ENCODE assay signal across 2 cellular contexts in genomic region chr20:53718622-53719021, GRCh38.
TF ChIP-seq lines count a peak whose summit lies in the region.

No MANE protein-coding gene starts in this region.

TF ChIP-seq in HepG2, 621 proteins besides CTCF, POLR2A, EP300 and RAD21:
- TF ChIP-seq ZBED4 (CRISPR knock-in tag; IDR thresholded peaks at IDR 0.05; ENCODE audit: borderline replicate concordance) (no peak), ZNF121 (CRISPR knock-in tag; IDR thresholded peaks at IDR 0.05) (peak; percentile 74)
- TF ChIP-seq, protein P1, sequence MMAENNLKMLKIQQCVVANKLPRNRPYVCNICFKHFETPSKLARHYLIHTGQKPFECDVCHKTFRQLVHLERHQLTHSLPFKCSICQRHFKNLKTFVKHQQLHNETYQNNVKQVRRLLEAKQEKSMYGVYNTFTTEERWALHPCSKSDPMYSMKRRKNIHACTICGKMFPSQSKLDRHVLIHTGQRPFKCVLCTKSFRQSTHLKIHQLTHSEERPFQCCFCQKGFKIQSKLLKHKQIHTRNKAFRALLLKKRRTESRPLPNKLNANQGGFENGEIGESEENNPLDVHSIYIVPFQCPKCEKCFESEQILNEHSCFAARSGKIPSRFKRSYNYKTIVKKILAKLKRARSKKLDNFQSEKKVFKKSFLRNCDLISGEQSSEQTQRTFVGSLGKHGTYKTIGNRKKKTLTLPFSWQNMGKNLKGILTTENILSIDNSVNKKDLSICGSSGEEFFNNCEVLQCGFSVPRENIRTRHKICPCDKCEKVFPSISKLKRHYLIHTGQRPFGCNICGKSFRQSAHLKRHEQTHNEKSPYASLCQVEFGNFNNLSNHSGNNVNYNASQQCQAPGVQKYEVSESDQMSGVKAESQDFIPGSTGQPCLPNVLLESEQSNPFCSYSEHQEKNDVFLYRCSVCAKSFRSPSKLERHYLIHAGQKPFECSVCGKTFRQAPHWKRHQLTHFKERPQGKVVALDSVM (CRISPR knock-in tag; IDR thresholded peaks at IDR 0.05): peak; percentile 47; the same call in 1 of the 2 replicates

TF ChIP-seq in WTC11, 78 proteins besides CTCF, POLR2A, EP300 and RAD21 (continued from another document):
- TF ChIP-seq USF1 (CRISPR knock-in tag; IDR thresholded peaks at IDR 0.05) (no peak), SOX15 (CRISPR knock-in tag; IDR thresholded peaks at IDR 0.05) (no peak), ZNF121 (CRISPR knock-in tag; IDR thresholded peaks at IDR 0.05) (peak; percentile 93)
